8 cellular contexts compared by ENCODE assay signal in genomic region chr2:213710164-213710563, GRCh38.
"Had no signal": no experiment of that assay in that cellular context is flagged by ENCODE, and none has a peak within 500 bp of the region (broad histone marks: within the 10 kb centered on the region; RNA-seq: fewer than 3 reads in every experiment).

No MANE protein-coding gene starts in this region.

- ATAC-seq: K562 had no signal

- H3K4me2 ChIP-seq: KMS-11 had no signal

- H3K27ac ChIP-seq: HL-60, KMS-11 had no signal

- FAIRE-seq: HTR-8/SVneo, K562 had no signal

- H3K9ac ChIP-seq: KMS-11 had no signal

- H3K4me3 ChIP-seq: K562 had no signal

- DNase-seq: IMR-90, Karpas-422, KBM-7, KG1 had no signal
